8 cellular contexts compared by ENCODE assay signal in the genomic region with DNA sequence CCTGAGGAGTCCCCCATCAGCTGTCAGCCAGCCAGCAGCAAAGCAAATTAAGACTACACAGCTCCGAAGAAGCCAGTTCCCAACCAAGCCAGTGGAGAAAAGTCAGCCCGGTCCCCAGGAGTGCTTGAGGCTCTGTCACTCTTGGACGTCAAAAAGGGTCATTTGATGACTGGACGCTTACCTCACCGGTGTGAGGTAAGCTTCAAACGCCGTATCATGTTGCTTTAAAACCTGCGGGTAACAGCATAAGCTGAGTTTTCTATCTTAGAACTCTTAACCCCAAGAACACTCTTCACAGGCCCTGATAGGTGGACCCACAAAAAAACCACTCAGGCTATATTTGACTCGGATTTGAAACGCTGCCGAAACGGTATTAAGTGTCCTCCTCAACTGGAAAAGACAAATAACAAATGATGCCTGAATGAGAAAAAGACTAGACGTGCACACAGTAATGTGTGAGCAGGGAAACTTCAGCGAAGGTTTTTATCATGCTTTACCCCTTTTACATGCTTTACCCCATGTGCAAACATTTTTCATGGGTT. TPM values are rescaled to one million over a fixed set of nuclear protein-coding genes. Genes with fewer than 3 reads are reported as not detected.
A peak's percentile ranks its signal among the peaks of the same experiment; 100 is the strongest.
DNase-seq lines count a peak whose midpoint lies in the region; ATAC-seq and TF ChIP-seq lines count a peak whose summit lies in the region.

No MANE protein-coding gene starts in this region.

- H3K27me3 Mint-ChIP-seq in GM23338 (ENCODE audit: insufficient read depth, low read depth, poor library complexity): peaks cover 2% of the 10 kb centered on the region

- peak overlapping the region; percentile 96 for H3K4me3 ChIP-seq in GM23338
- peak overlapping the region; percentile 81 to 84 for H3K4me3 ChIP-seq in cardiac fibroblast (replicated peaks in 1 of 2; ENCODE audit: low read depth in 2 of 2, low read length in 2 of 2)

- peak overlapping the region; percentile 100 for H3K4me2 ChIP-seq in GM23338

- H3K4me1 ChIP-seq in GM23338 (ENCODE audit: insufficient read depth): peaks cover 10% of the 10 kb centered on the region

- H3K79me2 ChIP-seq in GM23338 (replicated peaks; ENCODE audit: insufficient read depth): peaks cover 29% of the 10 kb centered on the region

- peaks cover 9% of the 10 kb centered on the region; the same call in 2 of the 3 replicates for H3K4me1 Mint-ChIP-seq in GM23338

- H3K4me3 Mint-ChIP-seq in GM23338: peak overlapping the region; percentile 91

- H3K36me3 ChIP-seq in GM23338 (ENCODE audit: insufficient read depth): no peaks in the 10 kb centered on the region

- H3K27me3 ChIP-seq in GM23338 (ENCODE audit: insufficient read depth) (peaks cover 37% of the 10 kb centered on the region), layer of hippocampus (ENCODE audit: control insufficient read depth, insufficient read depth, low read length) (no peaks in the 10 kb centered on the region)

- H3K9me2 ChIP-seq in GM23338 (ENCODE audit: insufficient read depth): no peaks in the 10 kb centered on the region

- DNase-seq in DMS153 (lab: John Stamatoyannopoulos, UW) (peak; percentile 27), GM23338 (ENCODE audit: low spot score) (peak; percentile 28), NCI-H526 treated with DMSO at 0.1 percent for 48 hours (lab: John Stamatoyannopoulos, UW) (peak; percentile 40), cardiac fibroblast (ENCODE audit: low read depth in 2 of 2) (peak; percentile 20 to 40), superior temporal gyrus (ENCODE audit: extremely low spot score) (peak; percentile 35), activated gamma-delta T cell treated with Interleukin-2 at 50 U/mL for 16 hours (no peak)

- H3K27ac ChIP-seq in GM23338 (ENCODE audit: low read depth) (no peak overlapping the region), layer of hippocampus (ENCODE audit: low read depth, low read length) (peak overlapping the region; percentile 63)

- ATAC-seq in GM23338: peak; percentile 10
- no peak for ATAC-seq in HG02763 (IDR thresholded peaks at IDR 0.05; ENCODE audit: unreplicated experiment)

- H4K20me1 ChIP-seq in GM23338 (replicated peaks; ENCODE audit: insufficient read depth): 0 out of 2 replicates have a peak, but pooled peaks cover 8% of the 10 kb centered on the region

- TF ChIP-seq CTCF in GM23338 (conservative IDR thresholded peaks at IDR 0.05; ENCODE audit: low read depth in 2 of 2): no peak
- TF ChIP-seq CTCF in cardiac fibroblast (IDR thresholded peaks at IDR 0.05; ENCODE audit: low read depth, low read length): no peak

- no peak overlapping the region; the same call in 1 of the 2 replicates for H3K27ac Mint-ChIP-seq in GM23338

- no peaks in the 10 kb centered on the region for H3K9me3 Mint-ChIP-seq in GM23338

- peak overlapping the region; percentile 100 for H2AFZ ChIP-seq in GM23338

- H3F3A ChIP-seq in GM23338 (replicated peaks; ENCODE audit: low read depth): no peaks in the 10 kb centered on the region; the same call in 1 of the 2 replicates

- no peaks in the 10 kb centered on the region for H3K36me3 Mint-ChIP-seq in GM23338 (ENCODE audit: low read depth)

TF ChIP-seq in GM23338, 12 proteins besides CTCF, POLR2A, EP300 and RAD21 (continues in another document):
- TF ChIP-seq, protein P1, sequence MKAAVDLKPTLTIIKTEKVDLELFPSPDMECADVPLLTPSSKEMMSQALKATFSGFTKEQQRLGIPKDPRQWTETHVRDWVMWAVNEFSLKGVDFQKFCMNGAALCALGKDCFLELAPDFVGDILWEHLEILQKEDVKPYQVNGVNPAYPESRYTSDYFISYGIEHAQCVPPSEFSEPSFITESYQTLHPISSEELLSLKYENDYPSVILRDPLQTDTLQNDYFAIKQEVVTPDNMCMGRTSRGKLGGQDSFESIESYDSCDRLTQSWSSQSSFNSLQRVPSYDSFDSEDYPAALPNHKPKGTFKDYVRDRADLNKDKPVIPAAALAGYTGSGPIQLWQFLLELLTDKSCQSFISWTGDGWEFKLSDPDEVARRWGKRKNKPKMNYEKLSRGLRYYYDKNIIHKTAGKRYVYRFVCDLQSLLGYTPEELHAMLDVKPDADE (IDR thresholded peaks at IDR 0.05): no peak
- TF ChIP-seq EZH2 (IDR thresholded peaks at IDR 0.05; ENCODE audit: low read depth, unreplicated experiment): no peak
- no peak for TF ChIP-seq POLR2AphosphoS5 (IDR thresholded peaks at IDR 0.05; ENCODE audit: low read depth)
- TF ChIP-seq, protein P2, sequence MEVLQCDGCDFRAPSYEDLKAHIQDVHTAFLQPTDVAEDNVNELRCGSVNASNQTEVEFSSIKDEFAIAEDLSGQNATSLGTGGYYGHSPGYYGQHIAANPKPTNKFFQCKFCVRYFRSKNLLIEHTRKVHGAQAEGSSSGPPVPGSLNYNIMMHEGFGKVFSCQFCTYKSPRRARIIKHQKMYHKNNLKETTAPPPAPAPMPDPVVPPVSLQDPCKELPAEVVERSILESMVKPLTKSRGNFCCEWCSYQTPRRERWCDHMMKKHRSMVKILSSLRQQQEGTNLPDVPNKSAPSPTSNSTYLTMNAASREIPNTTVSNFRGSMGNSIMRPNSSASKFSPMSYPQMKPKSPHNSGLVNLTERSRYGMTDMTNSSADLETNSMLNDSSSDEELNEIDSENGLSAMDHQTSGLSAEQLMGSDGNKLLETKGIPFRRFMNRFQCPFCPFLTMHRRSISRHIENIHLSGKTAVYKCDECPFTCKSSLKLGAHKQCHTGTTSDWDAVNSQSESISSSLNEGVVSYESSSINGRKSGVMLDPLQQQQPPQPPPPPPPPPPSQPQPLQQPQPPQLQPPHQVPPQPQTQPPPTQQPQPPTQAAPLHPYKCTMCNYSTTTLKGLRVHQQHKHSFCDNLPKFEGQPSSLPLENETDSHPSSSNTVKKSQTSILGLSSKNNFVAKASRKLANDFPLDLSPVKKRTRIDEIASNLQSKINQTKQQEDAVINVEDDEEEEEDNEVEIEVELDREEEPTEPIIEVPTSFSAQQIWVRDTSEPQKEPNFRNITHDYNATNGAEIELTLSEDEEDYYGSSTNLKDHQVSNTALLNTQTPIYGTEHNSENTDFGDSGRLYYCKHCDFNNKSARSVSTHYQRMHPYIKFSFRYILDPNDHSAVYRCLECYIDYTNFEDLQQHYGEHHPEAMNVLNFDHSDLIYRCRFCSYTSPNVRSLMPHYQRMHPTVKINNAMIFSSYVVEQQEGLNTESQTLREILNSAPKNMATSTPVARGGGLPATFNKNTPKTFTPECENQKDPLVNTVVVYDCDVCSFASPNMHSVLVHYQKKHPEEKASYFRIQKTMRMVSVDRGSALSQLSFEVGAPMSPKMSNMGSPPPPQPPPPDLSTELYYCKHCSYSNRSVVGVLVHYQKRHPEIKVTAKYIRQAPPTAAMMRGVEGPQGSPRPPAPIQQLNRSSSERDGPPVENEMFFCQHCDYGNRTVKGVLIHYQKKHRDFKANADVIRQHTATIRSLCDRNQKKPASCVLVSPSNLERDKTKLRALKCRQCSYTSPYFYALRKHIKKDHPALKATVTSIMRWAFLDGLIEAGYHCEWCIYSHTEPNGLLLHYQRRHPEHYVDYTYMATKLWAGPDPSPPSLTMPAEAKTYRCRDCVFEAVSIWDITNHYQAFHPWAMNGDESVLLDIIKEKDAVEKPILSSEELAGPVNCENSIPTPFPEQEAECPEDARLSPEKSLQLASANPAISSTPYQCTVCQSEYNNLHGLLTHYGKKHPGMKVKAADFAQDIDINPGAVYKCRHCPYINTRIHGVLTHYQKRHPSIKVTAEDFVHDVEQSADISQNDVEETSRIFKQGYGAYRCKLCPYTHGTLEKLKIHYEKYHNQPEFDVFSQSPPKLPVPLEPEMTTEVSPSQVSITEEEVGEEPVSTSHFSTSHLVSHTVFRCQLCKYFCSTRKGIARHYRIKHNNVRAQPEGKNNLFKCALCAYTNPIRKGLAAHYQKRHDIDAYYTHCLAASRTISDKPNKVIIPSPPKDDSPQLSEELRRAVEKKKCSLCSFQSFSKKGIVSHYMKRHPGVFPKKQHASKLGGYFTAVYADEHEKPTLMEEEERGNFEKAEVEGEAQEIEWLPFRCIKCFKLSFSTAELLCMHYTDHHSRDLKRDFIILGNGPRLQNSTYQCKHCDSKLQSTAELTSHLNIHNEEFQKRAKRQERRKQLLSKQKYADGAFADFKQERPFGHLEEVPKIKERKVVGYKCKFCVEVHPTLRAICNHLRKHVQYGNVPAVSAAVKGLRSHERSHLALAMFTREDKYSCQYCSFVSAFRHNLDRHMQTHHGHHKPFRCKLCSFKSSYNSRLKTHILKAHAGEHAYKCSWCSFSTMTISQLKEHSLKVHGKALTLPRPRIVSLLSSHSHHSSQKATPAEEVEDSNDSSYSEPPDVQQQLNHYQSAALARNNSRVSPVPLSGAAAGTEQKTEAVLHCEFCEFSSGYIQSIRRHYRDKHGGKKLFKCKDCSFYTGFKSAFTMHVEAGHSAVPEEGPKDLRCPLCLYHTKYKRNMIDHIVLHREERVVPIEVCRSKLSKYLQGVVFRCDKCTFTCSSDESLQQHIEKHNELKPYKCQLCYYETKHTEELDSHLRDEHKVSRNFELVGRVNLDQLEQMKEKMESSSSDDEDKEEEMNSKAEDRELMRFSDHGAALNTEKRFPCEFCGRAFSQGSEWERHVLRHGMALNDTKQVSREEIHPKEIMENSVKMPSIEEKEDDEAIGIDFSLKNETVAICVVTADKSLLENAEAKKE (CRISPR knock-in tag; IDR thresholded peaks at IDR 0.05): no peak
- no peak for TF ChIP-seq ZNF331 (CRISPR knock-in tag; IDR thresholded peaks at IDR 0.05; ENCODE audit: low read depth)
- TF ChIP-seq EZH2phosphoT487 (IDR thresholded peaks at IDR 0.05; ENCODE audit: unreplicated experiment): no peak
- no peak for TF ChIP-seq CREB1 (CRISPR knock-in tag; IDR thresholded peaks at IDR 0.05; ENCODE audit: low read depth)
- no peak for TF ChIP-seq ZNF114 (CRISPR knock-in tag; IDR thresholded peaks at IDR 0.05)
- no peak for TF ChIP-seq STAT1 (IDR thresholded peaks at IDR 0.05; ENCODE audit: unreplicated experiment)

RNA-seq across cellular contexts. Expression of a gene that starts 0.7 kb away (rescaled TPM):
- 6.1 and 8.1 TPM in 2 replicates for total RNA-seq in GM23338 (2014; rRNA removed; shearing (Covaris generic))
- 5.2 and 5.4 TPM in 2 replicates for polyA plus RNA-seq in GM23338 (2016; fragmentation: Nextera tagmentation; extraction: Ambion mirVana)
